1 cellular context compared by ENCODE assay signal in the genomic region with DNA sequence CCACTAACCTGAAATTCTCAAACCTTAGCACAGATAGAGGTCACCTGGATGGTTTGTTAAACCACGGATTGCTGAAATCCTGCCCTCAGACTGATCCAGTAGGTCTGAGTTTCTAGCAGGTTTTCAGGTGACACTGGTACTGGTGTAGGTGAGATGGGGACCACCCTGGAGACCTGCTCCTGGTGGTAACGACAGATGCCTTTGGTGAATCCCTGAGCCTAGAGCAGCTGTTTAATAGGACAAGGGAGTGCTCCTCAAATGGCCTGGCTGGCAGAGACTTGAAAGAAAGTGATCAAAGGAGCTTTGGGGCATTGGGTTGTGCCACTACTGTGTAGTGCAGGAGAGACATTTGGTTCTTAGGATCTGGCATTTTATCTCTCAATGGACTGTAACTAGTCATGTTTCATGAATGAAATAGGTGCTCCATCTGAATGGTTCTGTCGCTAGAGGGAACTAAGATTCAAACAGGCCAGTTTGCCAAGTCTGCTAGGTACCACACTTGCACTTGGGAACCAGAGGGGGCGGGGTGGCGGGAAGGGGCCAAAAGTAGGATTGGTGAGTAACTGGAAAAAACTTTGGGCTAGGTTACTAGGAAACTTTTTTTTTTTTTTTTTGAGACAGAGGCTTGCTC.
A peak's percentile ranks its signal among the peaks of the same experiment; 100 is the strongest.
TF ChIP-seq lines count a peak whose summit lies in the region.

No MANE protein-coding gene starts in this region.

TF ChIP-seq in endothelial cell of umbilical vein, 7 proteins besides CTCF, POLR2A, EP300 and RAD21:
- no peak for TF ChIP-seq EZH2 (IDR thresholded peaks at IDR 0.05; ENCODE audit: borderline replicate concordance, low read depth, low read length, severe bottlenecking)
- TF ChIP-seq POLR2AphosphoS5 (IDR thresholded peaks at IDR 0.05; ENCODE audit: insufficient read depth, low read depth, low read length) = peak; percentile 3
- TF ChIP-seq FOS (IDR thresholded peaks at IDR 0.05; ENCODE audit: borderline replicate concordance, insufficient read depth, low read length) = no peak
- no peak for TF ChIP-seq MYC (IDR thresholded peaks at IDR 0.05; ENCODE audit: low read depth, low read length)
